In the genomic region with DNA sequence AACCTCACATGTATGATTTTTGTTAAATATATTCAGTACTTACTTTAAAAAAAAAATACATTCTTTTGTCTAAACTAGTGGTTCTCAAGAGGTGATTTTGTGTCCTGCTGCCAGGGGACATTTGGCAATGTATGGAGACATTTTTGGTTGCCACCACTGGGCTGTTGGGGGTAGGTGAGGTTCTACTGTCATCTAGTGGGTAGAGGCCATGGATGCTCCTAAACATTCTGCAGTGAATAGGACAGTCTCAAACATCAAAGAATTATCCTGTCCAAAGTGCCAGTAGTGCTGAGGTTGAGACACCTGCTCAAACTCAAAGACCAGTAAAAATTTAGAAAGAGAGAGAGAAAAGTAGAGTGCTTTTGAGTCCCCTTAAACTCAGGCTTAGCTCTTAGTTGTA, we compare ENCODE assay signal across 1 cellular context.
TF ChIP-seq lines count a peak whose summit lies in the region.

No MANE protein-coding gene starts in this region.

TF ChIP-seq in H1, 55 proteins besides CTCF, POLR2A, EP300 and RAD21 (continued from another document):
- TF ChIP-seq E2F6 (IDR thresholded peaks at IDR 0.05) (no peak), CEBPB (IDR thresholded peaks at IDR 0.05; ENCODE audit: low read depth, low read length) (no peak)
